ENCODE assay signal across 22 cellular contexts in the genomic region with DNA sequence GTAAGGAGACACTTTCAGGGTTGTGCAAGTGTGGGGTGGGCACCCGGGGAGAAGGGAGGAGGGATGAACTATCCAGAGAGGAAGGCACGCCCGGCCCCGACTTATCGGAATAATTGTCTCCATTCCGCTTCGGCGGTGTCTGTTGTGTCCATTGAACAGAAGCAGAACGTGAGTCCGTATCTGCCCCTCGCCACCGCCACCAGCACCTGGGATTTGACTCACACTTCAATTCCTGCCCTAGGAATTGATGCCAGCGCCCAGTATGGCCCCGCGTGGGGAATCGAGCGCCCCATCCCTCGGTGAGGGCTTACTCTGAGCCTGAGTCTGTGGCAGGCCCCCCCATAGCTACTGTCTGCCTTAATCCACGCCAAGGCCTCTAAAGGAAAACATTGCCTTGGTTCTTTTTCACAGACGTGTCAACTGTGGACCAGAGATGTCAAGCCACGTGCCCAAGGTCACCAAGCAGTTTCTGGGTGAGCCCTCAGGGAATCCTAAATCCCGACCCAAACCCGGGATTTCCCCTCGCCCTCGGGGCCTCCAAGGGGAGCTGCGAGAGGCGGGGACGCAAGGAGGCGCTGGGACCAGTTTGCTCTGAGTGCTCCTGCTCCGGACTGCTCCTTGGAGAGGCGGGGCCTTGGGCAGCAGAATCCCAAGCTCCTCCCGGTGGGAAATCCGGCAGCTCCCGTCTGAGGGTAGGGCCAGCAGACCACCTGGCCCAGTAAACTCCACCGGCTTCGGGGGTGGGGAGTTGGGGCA. TPM values are rescaled to one million over a fixed set of nuclear protein-coding genes. Genes with fewer than 3 reads are reported as not detected.
DNase-seq lines count a peak whose midpoint lies in the region; ATAC-seq and TF ChIP-seq lines count a peak whose summit lies in the region.
"Had no signal": no experiment of that assay in that cellular context is flagged by ENCODE, and none has a peak within 500 bp of the region (broad histone marks: within the 10 kb centered on the region; RNA-seq: fewer than 3 reads in every experiment).

No MANE protein-coding gene starts in this region.

- no peaks in the 10 kb centered on the region for H3K9me3 ChIP-seq in MM.1S (replicated peaks; ENCODE audit: insufficient read depth, low read length)
- H3K9me3 ChIP-seq in endodermal cell (ENCODE audit: control insufficient read depth, low read length) = no peaks in the 10 kb centered on the region
- no peaks in the 10 kb centered on the region for H3K9me3 ChIP-seq in suprapubic skin
- H3K9me3 ChIP-seq: body of pancreas, left lung had no signal

- no peaks in the 10 kb centered on the region for H3K4me1 ChIP-seq in MM.1S (ENCODE audit: low read length)
- no peaks in the 10 kb centered on the region for H3K4me1 ChIP-seq in endodermal cell (ENCODE audit: control insufficient read depth, insufficient read depth, low read length)
- peaks cover 27% of the 10 kb centered on the region for H3K4me1 ChIP-seq in suprapubic skin
- H3K4me1 ChIP-seq: left lung had no signal

- H3K9me2 ChIP-seq in MM.1S (replicated peaks; ENCODE audit: insufficient read depth, low read length) = no peaks in the 10 kb centered on the region

- no peaks in the 10 kb centered on the region for H4K20me1 ChIP-seq in MM.1S (ENCODE audit: insufficient read depth, low read length)

- H3K27ac ChIP-seq in MM.1S (ENCODE audit: low read length) = no peak overlapping the region
- no peak overlapping the region for H3K27ac ChIP-seq in endodermal cell (ENCODE audit: low read depth, low read length)
- H3K27ac ChIP-seq in suprapubic skin = no peak overlapping the region
- no peak overlapping the region for H3K27ac ChIP-seq in substantia nigra (ENCODE audit: low read depth, low read length, poor library complexity, severe bottlenecking)
- H3K27ac ChIP-seq: body of pancreas, epithelial cell of prostate, left lung, PC-9 had no signal

- H3K27ac Mint-ChIP-seq in endodermal cell = no peak overlapping the region
- peak overlapping the region in 4 of 6 donors; percentile 16 to 87 (median 64) for H3K27ac Mint-ChIP-seq in naive B cell
- H3K27ac Mint-ChIP-seq: activated naive CD4-positive, alpha-beta T cell treated with anti-CD3 and anti-CD28 coated beads, Interleukin-2, amount 50 U/mL, for 72 hours; CD8-positive, alpha-beta T cell; T-helper 2 cell treated with Interferon-gamma antibody and Interleukin-4, amounts not matched to agents 5 μg/mL and 100 μg/mL, for 36 hours had no signal

- TF ChIP-seq CTCF in MM.1S (IDR thresholded peaks at IDR 0.05; ENCODE audit: low read length) (no peak), endodermal cell (conservative IDR thresholded peaks at IDR 0.05) (peak; percentile 42), suprapubic skin (IDR thresholded peaks at IDR 0.05) (no peak)

- no peaks in the 10 kb centered on the region for H3F3A ChIP-seq in MM.1S (ENCODE audit: insufficient read depth, low read length)

- peak; percentile 75 for DNase-seq in ELF-1 (ENCODE audit: low read depth, low spot score)
- DNase-seq in MM.1S = no peak
- DNase-seq in endodermal cell = peak; percentile 89
- DNase-seq in naive B cell = no peak
- no peak for DNase-seq in T-helper 9 cell
- no peak for DNase-seq in suprapubic skin (ENCODE audit: low spot score in 2 of 2)
- no peak for DNase-seq in substantia nigra (lab: John Stamatoyannopoulos, UW)
- DNase-seq: activated CD4-positive, alpha-beta T cell treated with anti-CD3 and anti-CD28 coated beads for 1 hour; body of pancreas; CD8-positive, alpha-beta T cell; cortex of kidney; DMS53; left lung; NCI-H1105 treated with DMSO at 0.1 percent for 48 hours; NCI-H774; PC-9; stimulated activated CD8-positive, alpha-beta memory T cell treated with anti-CD3 and anti-CD28 coated beads, Interleukin-4, amount 100 ng/mL, for 48 hours had no signal

- peak overlapping the region; percentile 55; the same call in 1 of the 2 replicates for H3K4me3 ChIP-seq in MM.1S (ENCODE audit: low read length)
- H3K4me3 ChIP-seq in endodermal cell (ENCODE audit: low read length) = no peak overlapping the region
- no peak overlapping the region for H3K4me3 ChIP-seq in suprapubic skin
- H3K4me3 ChIP-seq: body of pancreas, left lung, PC-9 had no signal

- no peak for ATAC-seq in naive B cell (ENCODE audit: low read depth in 2 of 2)
- no peak for ATAC-seq in GM18505 (IDR thresholded peaks at IDR 0.05; ENCODE audit: unreplicated experiment)
- ATAC-seq: activated naive CD4-positive, alpha-beta T cell treated with anti-CD3 and anti-CD28 coated beads, Interleukin-2, amount 50 U/mL, for 72 hours; body of pancreas; CD8-positive, alpha-beta T cell; left lung had no signal

- H3K27me3 Mint-ChIP-seq in endodermal cell (ENCODE audit: insufficient read depth) = no peaks in the 10 kb centered on the region
- H3K27me3 Mint-ChIP-seq in naive B cell = peaks cover 43 to 80% (median 74%) of the 10 kb centered on the region in 3 donors

- no peak overlapping the region for H2AFZ ChIP-seq in MM.1S (ENCODE audit: low read length)
- H2AFZ ChIP-seq: PC-9 had no signal

- H3K4me3 Mint-ChIP-seq in endodermal cell (no peak overlapping the region), naive B cell (peak overlapping the region in 6 of 8 donors; percentile 15 to 75 (median 50))
- H3K4me3 Mint-ChIP-seq: CD8-positive, alpha-beta T cell; T-helper 2 cell treated with Interferon-gamma antibody and Interleukin-4, amounts not matched to agents 5 μg/mL and 100 μg/mL, for 36 hours had no signal

- H3K4me1 Mint-ChIP-seq in endodermal cell (peaks cover 10% of the 10 kb centered on the region), naive B cell (peaks cover 21 to 33% (median 32%) of the 10 kb centered on the region in 3 donors)

- no peak overlapping the region for H3K9ac ChIP-seq in MM.1S (ENCODE audit: low read length)
- H3K9ac ChIP-seq in endodermal cell (ENCODE audit: extremely low read depth, low read length, poor library complexity, severe bottlenecking) = no peak overlapping the region

- H3K4me2 ChIP-seq in MM.1S (ENCODE audit: low read depth, low read length) = peak overlapping the region; percentile 95
- H3K4me2 ChIP-seq: PC-9 had no signal

- no peaks in the 10 kb centered on the region for H3K36me3 ChIP-seq in MM.1S (replicated peaks; ENCODE audit: insufficient read depth, low read length)
- H3K36me3 ChIP-seq in endodermal cell (ENCODE audit: control insufficient read depth, insufficient read depth, low read length) = no peaks in the 10 kb centered on the region
- no peaks in the 10 kb centered on the region for H3K36me3 ChIP-seq in suprapubic skin
- H3K36me3 ChIP-seq: left lung had no signal

- H3K9me3 Mint-ChIP-seq in endodermal cell (no peaks in the 10 kb centered on the region), naive B cell (peaks cover 0 to 25% (median 20%) of the 10 kb centered on the region in 7 donors)
- H3K9me3 Mint-ChIP-seq: activated naive CD4-positive, alpha-beta T cell treated with anti-CD3 and anti-CD28 coated beads, Interleukin-2, amount 50 U/mL, for 72 hours; CD8-positive, alpha-beta T cell; T-helper 2 cell treated with Interferon-gamma antibody and Interleukin-4, amounts not matched to agents 5 μg/mL and 100 μg/mL, for 36 hours had no signal

- TF ChIP-seq EP300 in suprapubic skin (IDR thresholded peaks at IDR 0.05) = no peak

- H3K79me2 ChIP-seq in MM.1S (ENCODE audit: low read length) = no peaks in the 10 kb centered on the region

- H3K36me3 Mint-ChIP-seq in endodermal cell (ENCODE audit: low read depth) = no peaks in the 10 kb centered on the region
- peaks cover 0 to 14% of the 10 kb centered on the region in 2 donors for H3K36me3 Mint-ChIP-seq in naive B cell
- H3K36me3 Mint-ChIP-seq: CD8-positive, alpha-beta T cell had no signal

- TF ChIP-seq POLR2A in suprapubic skin (IDR thresholded peaks at IDR 0.05) (no peak), GM18505 (IDR thresholded peaks at IDR 0.05; ENCODE audit: borderline replicate concordance, extremely low read depth, insufficient read depth, insufficient read length) (no peak)

- WGBS in endodermal cell (ENCODE audit: insufficient coverage in 1 of 2, insufficient read length in 1 of 2), 2 experiments = 6 to 16% methylated on average over 24 to 36 of the region's 36 CpGs
- 15% methylated on average over 18 of the region's 36 CpGs for WGBS in suprapubic skin

- peaks cover 53% of the 10 kb centered on the region for H3K27me3 ChIP-seq in MM.1S (replicated peaks; ENCODE audit: insufficient read depth, low read length)
- peaks cover 88% of the 10 kb centered on the region for H3K27me3 ChIP-seq in endodermal cell (ENCODE audit: control insufficient read depth, insufficient read depth, low read length, poor library complexity, severe bottlenecking)
- H3K27me3 ChIP-seq in suprapubic skin = peaks cover 98% of the 10 kb centered on the region

RNA-seq across cellular contexts. Expression of a gene that starts 12.9 kb away (rescaled TPM):
- total RNA-seq in endodermal cell = 1 to 10 TPM in 1 of 2 donors, under 1 TPM in 1; 0.46 to 1.3 TPM
- 60.2 TPM for polyA plus RNA-seq in endodermal cell (2013, experiment 1 of 2)
- polyA plus RNA-seq in endodermal cell (2013, experiment 2 of 2) = 43.4 TPM
- not detected for polyA plus RNA-seq in naive B cell (ENCODE audit: low read depth in 6 of 6)
- 1 to 10 TPM; 2.0 to 7.2 (median 4.9) TPM for total RNA-seq in suprapubic skin
- total RNA-seq: activated naive CD4-positive, alpha-beta T cell treated with anti-CD3 and anti-CD28 coated beads, Interleukin-2, amount 50 U/mL, for 72 hours; CD8-positive, alpha-beta T cell; mononuclear cell; PC-9 had no signal

Comparison
In these comparisons a context has a peak if more than half of its experiments do, and no peak if none do; other contexts are left out.
1. DNase-seq: peak in ELF-1 (single experiment) and endodermal cell (single experiment); none in MM.1S (single experiment), naive B cell (single experiment), T-helper 9 cell (single experiment), suprapubic skin (0 of 2) and substantia nigra (0 of 49).